Comparison of ENCODE assay signal across 8 cellular contexts in genomic region chr3:129228891-129229585, GRCh38. TPM values are rescaled to one million over a fixed set of nuclear protein-coding genes. Genes with fewer than 3 reads are reported as not detected.
DNase-seq lines count a peak whose midpoint lies in the region; ATAC-seq and TF ChIP-seq lines count a peak whose summit lies in the region.

No MANE protein-coding gene starts in this region.

- peak overlapping the region in 9 of 11 experiments; percentile 25 to 84 (median 65); a peak in 13 of 22 replicates for H3K9ac ChIP-seq in BLaER1 treated with 17β-estradiol and CSF1 and Interleukin-3, amounts not matched to agents 10 nM and 100 nM

- 79 to 82% methylated on average over 7 to 9 of the region's 11 CpGs for WGBS in mesodermal cell (ENCODE audit: insufficient coverage in 2 of 2), 2 experiments

- H3K4me2 ChIP-seq in BLaER1 treated with 17β-estradiol and CSF1 and Interleukin-3, amounts not matched to agents 10 nM and 100 nM, result peak overlapping the region; percentile 62 to 90 (median 84)

- H4K20me1 ChIP-seq in BLaER1 treated with 17β-estradiol and CSF1 and Interleukin-3, amounts not matched to agents 10 nM and 100 nM, result no peaks in the 10 kb centered on the region

- no peaks in the 10 kb centered on the region for H3K36me3 ChIP-seq in BLaER1 treated with 17β-estradiol and CSF1 and Interleukin-3, amounts not matched to agents 10 nM and 100 nM
- H3K36me3 ChIP-seq in mesodermal cell (ENCODE audit: control insufficient read depth, insufficient read depth, low read length), result no peaks in the 10 kb centered on the region

- DNase-seq in Kasumi-1 (lab: John Stamatoyannopoulos, UW) (peak; percentile 73 to 74), choroid plexus epithelial cell (ENCODE audit: low read depth) (peak; percentile 75)

- no peaks in the 10 kb centered on the region for H3K9me3 ChIP-seq in BLaER1 treated with 17β-estradiol and CSF1 and Interleukin-3, amounts not matched to agents 10 nM and 100 nM (replicated peaks in 1 of 11)
- no peaks in the 10 kb centered on the region for H3K9me3 ChIP-seq in mesodermal cell (ENCODE audit: control insufficient read depth, low read length)

- no peak for ATAC-seq in GM19395 (IDR thresholded peaks at IDR 0.05; ENCODE audit: unreplicated experiment)
- ATAC-seq in GM18520 (IDR thresholded peaks at IDR 0.05; ENCODE audit: unreplicated experiment), result no peak
- ATAC-seq in HG02852 (IDR thresholded peaks at IDR 0.05; ENCODE audit: unreplicated experiment), result no peak
- ATAC-seq in GM18858 (IDR thresholded peaks at IDR 0.05; ENCODE audit: unreplicated experiment), result no peak

- no peak for TF ChIP-seq CTCF in choroid plexus epithelial cell (conservative IDR thresholded peaks at IDR 0.05; ENCODE audit: low read depth, low read length)

- H3K27ac ChIP-seq in BLaER1 treated with 17β-estradiol and CSF1 and Interleukin-3, amounts not matched to agents 10 nM and 100 nM, result peak overlapping the region in 10 of 11 experiments; percentile 48 to 93 (median 82); a peak in 20 of 22 replicates
- peak overlapping the region; percentile 62 for H3K27ac ChIP-seq in mesodermal cell (ENCODE audit: low read depth, low read length, severe bottlenecking)

- no peaks in the 10 kb centered on the region for H3K27me3 ChIP-seq in BLaER1 treated with 17β-estradiol and CSF1 and Interleukin-3, amounts not matched to agents 10 nM and 100 nM

- 0 out of 20 replicates have a peak overlapping the region, but pooled peaks of 2 of the 10 experiments have one; percentile 1 to 3 for H3K4me3 ChIP-seq in BLaER1 treated with 17β-estradiol and CSF1 and Interleukin-3, amounts not matched to agents 10 nM and 100 nM
- H3K4me3 ChIP-seq in choroid plexus epithelial cell (ENCODE audit: low read depth, low read length) (no peak overlapping the region), mesodermal cell (ENCODE audit: extremely low read depth, insufficient read depth, low read length, poor library complexity, severe bottlenecking) (no peak overlapping the region)

- peaks cover 66 to 100% (median 96%) of the 10 kb centered on the region in 10 experiments for H3K4me1 ChIP-seq in BLaER1 treated with 17β-estradiol and CSF1 and Interleukin-3, amounts not matched to agents 10 nM and 100 nM
- peaks cover 12% of the 10 kb centered on the region for H3K4me1 ChIP-seq in mesodermal cell (ENCODE audit: control insufficient read depth, insufficient read depth, low read length, poor library complexity, severe bottlenecking)

RNA-seq across cellular contexts. Expression of gene COPG1, which starts 20.4 kb away (rescaled TPM):
- polyA plus RNA-seq in mesodermal cell (2013, experiment 1 of 2), result 184 TPM
- 161 TPM for polyA plus RNA-seq in mesodermal cell (2013, experiment 2 of 2)

RNA-seq across cellular contexts. Expression of gene CNBP, which starts 45.3 kb away (rescaled TPM):
- polyA plus RNA-seq in mesodermal cell (2013, experiment 1 of 2), result 278 TPM
- 286 TPM for polyA plus RNA-seq in mesodermal cell (2013, experiment 2 of 2)

RNA-seq across cellular contexts. Expression of gene HMCES, which starts 49.6 kb away (rescaled TPM):
- 42.3 TPM for polyA plus RNA-seq in mesodermal cell (2013, experiment 1 of 2)
- polyA plus RNA-seq in mesodermal cell (2013, experiment 2 of 2), result 39.6 TPM
